8 cellular contexts compared by ENCODE assay signal in the genomic region with DNA sequence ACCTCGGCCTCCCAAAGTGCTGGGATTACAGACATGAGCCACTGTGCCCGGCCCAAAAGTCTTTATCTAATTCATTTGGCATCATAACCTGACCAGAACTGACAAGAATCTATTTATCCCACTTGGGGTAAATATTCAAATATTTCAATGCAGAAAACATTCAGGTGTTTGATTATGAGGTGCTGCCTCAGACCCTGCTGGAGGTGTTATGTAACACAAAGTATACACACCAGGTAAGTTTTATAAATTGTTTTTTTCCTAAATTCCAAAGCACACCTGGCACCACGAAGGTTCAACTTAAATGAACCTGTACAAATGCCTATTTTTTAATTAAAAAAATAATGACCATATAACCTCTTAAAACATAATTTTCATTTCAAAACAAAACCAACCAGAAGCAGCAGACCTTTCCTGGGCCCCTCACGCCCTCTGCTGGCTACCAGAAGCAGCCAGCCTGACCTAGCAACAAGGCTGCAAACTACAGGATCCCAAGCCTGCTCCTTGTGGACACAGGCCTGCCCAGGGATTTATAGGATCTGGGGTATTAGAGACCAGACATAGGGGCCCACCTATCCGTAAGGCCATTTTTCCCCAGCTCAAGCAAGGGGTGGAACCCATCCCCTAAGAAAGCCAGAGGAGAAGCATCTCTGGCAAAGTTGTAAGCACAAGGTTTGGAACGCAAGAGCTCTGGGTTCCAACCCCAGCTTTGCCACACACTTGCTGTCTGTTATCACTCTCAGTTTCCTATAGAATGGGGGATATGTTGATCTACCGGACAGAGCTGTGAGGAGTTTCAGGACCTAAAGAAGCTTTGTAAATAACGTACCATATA. TPM values are rescaled to one million over a fixed set of nuclear protein-coding genes. Genes with fewer than 3 reads are reported as not detected.
A peak's percentile ranks its signal among the peaks of the same experiment; 100 is the strongest.
DNase-seq lines count a peak whose midpoint lies in the region; ATAC-seq and TF ChIP-seq lines count a peak whose summit lies in the region.

No MANE protein-coding gene starts in this region.

- H3K9me3 Mint-ChIP-seq in osteocyte (ENCODE audit: unreplicated experiment): peaks cover 5% of the 10 kb centered on the region

- peak overlapping the region; percentile 12 for H3K27ac Mint-ChIP-seq in osteocyte (ENCODE audit: unreplicated experiment)

- no peaks in the 10 kb centered on the region for H3K27me3 Mint-ChIP-seq in osteocyte (ENCODE audit: unreplicated experiment)

- H3K36me3 Mint-ChIP-seq in osteocyte (ENCODE audit: unreplicated experiment): peaks cover 2% of the 10 kb centered on the region

- H3K4me3 ChIP-seq in GM12875 (ENCODE audit: low read depth, low read length) (no peak overlapping the region), fibroblast of pulmonary artery (replicated peaks; ENCODE audit: low read depth, low read length) (no peak overlapping the region)

- peaks cover 5% of the 10 kb centered on the region for H3K4me1 Mint-ChIP-seq in osteocyte (ENCODE audit: unreplicated experiment)

- TF ChIP-seq CTCF in GM12875 (IDR thresholded peaks at IDR 0.05; ENCODE audit: borderline replicate concordance, insufficient read depth, low read depth, low read length) (peak; percentile 86), fibroblast of pulmonary artery (IDR thresholded peaks at IDR 0.05; ENCODE audit: low read length, missing control alignments) (peak; percentile 75), osteocyte (IDR thresholded peaks at IDR 0.05) (peak; percentile 73)

- DNase-seq in AG20443 (ENCODE audit: low spot score): peak; percentile 65
- peak; percentile 45 for DNase-seq in NCI-H460 (ENCODE audit: extremely low read depth, low read depth)
- peak; percentile 63 to 73 for DNase-seq in activated T-cell treated with anti-CD3 and anti-CD28 coated beads, Interleukin-2, amount 50 U/mL, for 48 hours
- peak; percentile 62 for DNase-seq in fibroblast of pulmonary artery (ENCODE audit: low read depth)
- DNase-seq in osteocyte (ENCODE audit: extremely low spot score, unreplicated experiment): no peak
- DNase-seq in NCI-H187 treated with DMSO at 0.1 percent for 48 hours (lab: John Stamatoyannopoulos, UW): no peak

- no peak overlapping the region for H3K4me3 Mint-ChIP-seq in osteocyte (ENCODE audit: unreplicated experiment)

- ATAC-seq in HG03108 (IDR thresholded peaks at IDR 0.05; ENCODE audit: unreplicated experiment): no peak

RNA-seq across cellular contexts. Expression of a gene that starts 11.7 kb away (rescaled TPM):
- total RNA-seq in NCI-H460 (2014; rRNA removed; shearing (Covaris generic)): 25.5 and 28.6 TPM in 2 replicates
- polyA plus RNA-seq in NCI-H460 (2014; cell fraction: nucleus; rRNA removed): 39.7 and 49.1 TPM in 2 replicates
- total RNA-seq in osteocyte: 54.9 and 57.4 TPM in 2 replicates

RNA-seq across cellular contexts. Expression of a gene that starts 25.9 kb away (rescaled TPM):
- total RNA-seq in NCI-H460 (2014; rRNA removed; shearing (Covaris generic)): 0.58 and 0.72 TPM in 2 replicates
- polyA plus RNA-seq in NCI-H460 (2014; cell fraction: nucleus; rRNA removed): 2.0 and 2.8 TPM in 2 replicates
- total RNA-seq in osteocyte: 1.4 and 2.5 TPM in 2 replicates

RNA-seq across cellular contexts. Expression of a gene that starts 26.9 kb away (rescaled TPM):
- total RNA-seq in NCI-H460 (2014; rRNA removed; shearing (Covaris generic)): 19.3 and 21.4 TPM in 2 replicates
- polyA plus RNA-seq in NCI-H460 (2014; cell fraction: nucleus; rRNA removed): 24.4 and 27.1 TPM in 2 replicates
- total RNA-seq in osteocyte: 6.4 and 7.3 TPM in 2 replicates

RNA-seq across cellular contexts. Expression of a gene that starts 34.3 kb away (rescaled TPM):
- 22.8 and 25.9 TPM in 2 replicates for total RNA-seq in NCI-H460 (2014; rRNA removed; shearing (Covaris generic))
- polyA plus RNA-seq in NCI-H460 (2014; cell fraction: nucleus; rRNA removed): 37.7 and 44.7 TPM in 2 replicates
- total RNA-seq in osteocyte: 34.6 and 37.0 TPM in 2 replicates

RNA-seq across cellular contexts. Expression of a gene that starts 48.0 kb away (rescaled TPM):
- total RNA-seq in NCI-H460 (2014; rRNA removed; shearing (Covaris generic)): 94.3 and 105 TPM in 2 replicates
- 36.9 and 46.3 TPM in 2 replicates for polyA plus RNA-seq in NCI-H460 (2014; cell fraction: nucleus; rRNA removed)
- 69.8 and 78.3 TPM in 2 replicates for total RNA-seq in osteocyte

Comparison
In these comparisons a context has a peak if more than half of its experiments do, and no peak if none do; other contexts are left out.
1. DNase-seq: peak in AG20443 (single experiment), NCI-H460 (single experiment), activated T-cell treated with anti-CD3 and anti-CD28 coated beads, Interleukin-2, amount 50 U/mL, for 48 hours (2 of 2) and fibroblast of pulmonary artery (single experiment); none in osteocyte (single experiment) and NCI-H187 treated with DMSO at 0.1 percent for 48 hours (single experiment).
2. Peak in every context shown above with its lines, with median percentiles within 50 percentile points of each other: CTCF ChIP-seq.